Comparison of ENCODE assay signal across 8 cellular contexts in genomic region chr10:24722131-24722675, GRCh38. TPM values are rescaled to one million over a fixed set of nuclear protein-coding genes. Genes with fewer than 3 reads are reported as not detected.
DNase-seq lines count a peak whose midpoint lies in the region; ATAC-seq and TF ChIP-seq lines count a peak whose summit lies in the region.

No MANE protein-coding gene starts in this region.

- no peak for TF ChIP-seq RAD21 in liver (IDR thresholded peaks at IDR 0.05)

- in situ Hi-C loops in Caki2 (cut with HindIII; ENCODE audit: low pct_unique_long_range_greater_than_20kb, low sequenced_read_pairs), result no loop called here
- in situ Hi-C loops in transverse colon (cut with MboI; ENCODE audit: low pct_ligation_motif_present in 1 of 4, low pct_unique_long_range_greater_than_20kb in 1 of 4, low sequenced_read_pairs in 3 of 4), result loop anchor here in 1 of 4 donors (10.0 kb wide), 1 partner anchor 293 kb away; the partner anchor contains the start of genes ENKUR and THNSL1

- POLR2A ChIA-PET in activated naive CD8-positive, alpha-beta T cell treated with anti-CD3 and anti-CD28 coated beads, Interleukin-2, amount 10 ng/mL, durations not matched to agents 7 days and 5 days (lab: Charles Lee), result interaction anchor here (0.6 to 2.2 kb wide), 4 partner anchors 16 to 230 kb away, joined by 3 to 9 read pairs (median 6); partner anchors contain the start of gene PRTFDC1

- H3K36me3 ChIP-seq in liver (ENCODE audit: control insufficient read depth in 4 of 4, insufficient read depth in 3 of 4, low read depth in 1 of 4, low read length in 3 of 4) (no peaks in the 10 kb centered on the region), transverse colon (no peaks in the 10 kb centered on the region)

- ATAC-seq in HG02884 (IDR thresholded peaks at IDR 0.05; ENCODE audit: unreplicated experiment) (peak; percentile 0), GM21526 (IDR thresholded peaks at IDR 0.05; ENCODE audit: low FRiP score, unreplicated experiment) (no peak)
- ATAC-seq in activated naive CD8-positive, alpha-beta T cell treated with anti-CD3 and anti-CD28 coated beads, Interleukin-2, amount 10 ng/mL, durations not matched to agents 7 days and 5 days (ENCODE audit: low read depth), result no peak

- peak overlapping the region; percentile 15 to 96 (median 67) for H3K4me3 ChIP-seq in liver (ENCODE audit: low read depth in 1 of 3, low read length in 3 of 3)
- peak overlapping the region; percentile 69 to 93 (median 75) for H3K4me3 ChIP-seq in transverse colon

- peaks cover 6 to 36% (median 31%) of the 10 kb centered on the region in 4 donors for H3K4me1 ChIP-seq in liver (ENCODE audit: control insufficient read depth in 4 of 4, insufficient read depth in 4 of 4, low read length in 3 of 4)
- H3K4me1 ChIP-seq in transverse colon, result peaks cover 0 to 51% (median 33%) of the 10 kb centered on the region in 4 donors

- TF ChIP-seq CTCF in liver (IDR thresholded peaks at IDR 0.05; ENCODE audit: low read depth, low read length, missing input control) (no peak), transverse colon (IDR thresholded peaks at IDR 0.05) (no peak)

- peak; percentile 55 for DNase-seq in Caki2 (ENCODE audit: low read depth)
- no peak for DNase-seq in activated naive CD8-positive, alpha-beta T cell treated with anti-CD3 and anti-CD28 coated beads, Interleukin-2, amount 10 ng/mL, durations not matched to agents 7 days and 5 days
- DNase-seq in transverse colon, result no peak
- DNase-seq in NCI-H2029 (lab: John Stamatoyannopoulos, UW), result no peak
- DNase-seq in NCI-H2171 (lab: John Stamatoyannopoulos, UW), result no peak

- intact Hi-C loops in transverse colon (cut with DNase I; ENCODE audit: low total_unique reads), result no loop called here

- H3K27me3 Mint-ChIP-seq in activated naive CD8-positive, alpha-beta T cell treated with anti-CD3 and anti-CD28 coated beads, Interleukin-2, amount 10 ng/mL, durations not matched to agents 7 days and 5 days, result no peaks in the 10 kb centered on the region

- peak overlapping the region in 1 of 2 donors; percentile 10 for H3K9ac ChIP-seq in liver (ENCODE audit: low read depth in 1 of 2, low read length in 2 of 2)

- H3K4me1 Mint-ChIP-seq in activated naive CD8-positive, alpha-beta T cell treated with anti-CD3 and anti-CD28 coated beads, Interleukin-2, amount 10 ng/mL, durations not matched to agents 7 days and 5 days, result peaks cover 21% of the 10 kb centered on the region

- H3K36me3 Mint-ChIP-seq in activated naive CD8-positive, alpha-beta T cell treated with anti-CD3 and anti-CD28 coated beads, Interleukin-2, amount 10 ng/mL, durations not matched to agents 7 days and 5 days, result peaks cover 10% of the 10 kb centered on the region

- no peak for TF ChIP-seq POLR2A in transverse colon (IDR thresholded peaks at IDR 0.05)

- H3K4me3 Mint-ChIP-seq in activated naive CD8-positive, alpha-beta T cell treated with anti-CD3 and anti-CD28 coated beads, Interleukin-2, amount 10 ng/mL, durations not matched to agents 7 days and 5 days, result peak overlapping the region; percentile 85

- H3K27ac Mint-ChIP-seq in activated naive CD8-positive, alpha-beta T cell treated with anti-CD3 and anti-CD28 coated beads, Interleukin-2, amount 10 ng/mL, durations not matched to agents 7 days and 5 days, result peak overlapping the region; percentile 78

- H3K9me3 ChIP-seq in liver (ENCODE audit: control insufficient read depth in 4 of 4, low read length in 3 of 4) (no peaks in the 10 kb centered on the region), transverse colon (no peaks in the 10 kb centered on the region)

- 21% methylated on average over 19 of the region's 19 CpGs for WGBS in liver
- 3 to 7% methylated on average over 11 to 19 of the region's 19 CpGs for WGBS in transverse colon (ENCODE audit: low coverage in 1 of 2), 2 donors

- H3K27ac ChIP-seq in liver (ENCODE audit: low read depth in 1 of 2, low read length in 2 of 2) (peak overlapping the region; percentile 91 to 93), transverse colon (peak overlapping the region; percentile 97 to 99 (median 98))

- H3K9me3 Mint-ChIP-seq in activated naive CD8-positive, alpha-beta T cell treated with anti-CD3 and anti-CD28 coated beads, Interleukin-2, amount 10 ng/mL, durations not matched to agents 7 days and 5 days, result no peaks in the 10 kb centered on the region

- no peak for TF ChIP-seq EP300 in transverse colon (IDR thresholded peaks at IDR 0.05; ENCODE audit: low read depth)

- no peaks in the 10 kb centered on the region for H3K27me3 ChIP-seq in liver (ENCODE audit: control insufficient read depth in 4 of 4, insufficient read depth in 4 of 4, low read length in 3 of 4)
- H3K27me3 ChIP-seq in transverse colon, result no peaks in the 10 kb centered on the region

TF ChIP-seq in liver, 16 proteins besides CTCF, POLR2A, EP300 and RAD21:
- TF ChIP-seq HNF4A (conservative IDR thresholded peaks at IDR 0.05) (no peak), RXRA (IDR thresholded peaks at IDR 0.05) (peak in 1 of 2 donors; percentile 7)

RNA-seq across cellular contexts. Expression of gene ARHGAP21, which starts 1.5 kb away (rescaled TPM):
- 18.7 and 29.5 TPM in 2 replicates for total RNA-seq in Caki2 (2014; rRNA removed; shearing (Covaris generic); ENCODE audit: low replicate concordance)
- 10 to 100 TPM; 23.5 to 29.6 TPM for total RNA-seq in activated naive CD8-positive, alpha-beta T cell treated with anti-CD3 and anti-CD28 coated beads, Interleukin-2, amount 10 ng/mL, durations not matched to agents 7 days and 5 days
- total RNA-seq in liver (10 to 100 TPM; 18.6 to 30.6 TPM), transverse colon (10 to 100 TPM; 62.8 to 94.1 (median 89.3) TPM)
- 10 to 100 TPM in 1 of 2 donors, 1 to 10 TPM in 1; 7.8 to 12.7 TPM for polyA plus RNA-seq in liver
